Comparison of ENCODE assay signal across 30 cellular contexts in the genomic region with DNA sequence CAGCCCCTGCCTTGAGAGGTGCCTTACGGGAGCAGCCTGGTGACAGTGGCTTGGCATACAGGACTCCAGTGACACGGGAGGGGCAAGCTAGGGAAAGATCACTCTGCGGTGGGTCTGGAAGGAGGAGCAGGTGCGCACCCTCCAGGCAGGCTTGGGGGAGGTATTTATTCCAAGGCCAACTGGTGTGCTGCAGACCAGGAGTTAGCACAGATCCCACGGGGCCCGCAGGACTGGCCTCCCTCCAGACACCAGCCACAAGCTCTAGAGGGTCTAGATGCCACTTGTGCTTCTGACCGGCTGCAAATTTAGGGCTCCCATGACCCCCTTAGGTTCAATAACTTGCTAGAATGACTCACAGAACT. TPM values are rescaled to one million over a fixed set of nuclear protein-coding genes. Genes with fewer than 3 reads are reported as not detected.
DNase-seq lines count a peak whose midpoint lies in the region; TF ChIP-seq lines count a peak whose summit lies in the region.
"Had no signal": no experiment of that assay in that cellular context is flagged by ENCODE, and none has a peak within 500 bp of the region (broad histone marks: within the 10 kb centered on the region; RNA-seq: fewer than 3 reads in every experiment).

No MANE protein-coding gene starts in this region.

- H3K4me3 ChIP-seq in BLaER1 treated with 17β-estradiol and CSF1 and Interleukin-3, amounts not matched to agents 10 nM and 100 nM = no peak overlapping the region
- H3K4me3 ChIP-seq in WERI-Rb-1 (ENCODE audit: low read depth, low read length) (no peak overlapping the region), GM23248 (no peak overlapping the region), adrenal gland (no peak overlapping the region)
- H3K4me3 ChIP-seq: colonic mucosa, GM23338, left lung, Peyer's patch, right lobe of liver, tibial nerve had no signal

- TF ChIP-seq CTCF in WERI-Rb-1 (IDR thresholded peaks at IDR 0.05; ENCODE audit: low read depth, low read length) (peak; percentile 19; the same call in 1 of the 2 replicates), adrenal gland (IDR thresholded peaks at IDR 0.05) (no peak)

- H3K36me3 ChIP-seq in BLaER1 treated with 17β-estradiol and CSF1 and Interleukin-3, amounts not matched to agents 10 nM and 100 nM = peaks cover 0 to 36% (median 0%) of the 10 kb centered on the region in 11 experiments; a peak in 2 of 22 replicates
- H3K36me3 ChIP-seq in WERI-Rb-1 (peaks cover 3% of the 10 kb centered on the region), GM23248 (ENCODE audit: low read depth) (no peaks in the 10 kb centered on the region), adrenal gland (replicated peaks in 1 of 2) (peaks cover 0 to 70% of the 10 kb centered on the region in 2 donors)
- H3K36me3 ChIP-seq: colonic mucosa had no signal

- in situ Hi-C loops in GM23248 (cut with MboI) = no loop called here

- H3K27ac ChIP-seq in BLaER1 treated with 17β-estradiol and CSF1 and Interleukin-3, amounts not matched to agents 10 nM and 100 nM = peak overlapping the region in 1 of 11 experiments; percentile 7; a peak in 1 of 22 replicates
- H3K27ac ChIP-seq in WERI-Rb-1 = no peak overlapping the region
- no peak overlapping the region for H3K27ac ChIP-seq in GM23248
- H3K27ac ChIP-seq in adrenal gland = peak overlapping the region in 1 of 5 donors; percentile 4
- H3K27ac ChIP-seq: 22Rv1, colonic mucosa, Peyer's patch, right lobe of liver, tibial nerve had no signal

- H3K4me2 ChIP-seq in BLaER1 treated with 17β-estradiol and CSF1 and Interleukin-3, amounts not matched to agents 10 nM and 100 nM = peak overlapping the region; percentile 46 to 78 (median 66)
- H3K4me2 ChIP-seq in GM23248 (ENCODE audit: unreplicated experiment) = no peak overlapping the region
- H3K4me2 ChIP-seq: GM23338 had no signal

- H3K27me3 ChIP-seq in BLaER1 treated with 17β-estradiol and CSF1 and Interleukin-3, amounts not matched to agents 10 nM and 100 nM = no peaks in the 10 kb centered on the region
- H3K27me3 ChIP-seq in WERI-Rb-1 (ENCODE audit: insufficient read depth, low read depth, severe bottlenecking) = no peaks in the 10 kb centered on the region
- H3K27me3 ChIP-seq in GM23248 (replicated peaks; ENCODE audit: insufficient read depth) = no peaks in the 10 kb centered on the region
- H3K27me3 ChIP-seq in adrenal gland = no peaks in the 10 kb centered on the region
- H3K27me3 ChIP-seq: colonic mucosa, left lung, Peyer's patch, right lobe of liver, tibial nerve had no signal

- 72 to 77% methylated on average over 7 of the region's 7 CpGs for WGBS in GM23248 (ENCODE audit: low coverage in 1 of 2, low lambda C conversion rate in 2 of 2, missing lambda C conversion rate in 2 of 2), 2 experiments
- 62 to 87% (median 74%) methylated on average over 6 to 7 of the region's 7 CpGs for WGBS in adrenal gland, 4 donors

- 0 out of 22 replicates have a peak, but pooled peaks cover 0 to 4% (median 0%) of the 10 kb centered on the region in 11 experiments for H3K9me3 ChIP-seq in BLaER1 treated with 17β-estradiol and CSF1 and Interleukin-3, amounts not matched to agents 10 nM and 100 nM (replicated peaks in 1 of 11)
- no peaks in the 10 kb centered on the region for H3K9me3 ChIP-seq in WERI-Rb-1 (ENCODE audit: severe bottlenecking)
- H3K9me3 ChIP-seq in GM23248 (ENCODE audit: low read depth) = no peaks in the 10 kb centered on the region
- no peaks in the 10 kb centered on the region for H3K9me3 ChIP-seq in adrenal gland (replicated peaks in 1 of 3)
- H3K9me3 ChIP-seq: colonic mucosa, left lung, Peyer's patch, right lobe of liver, tibial nerve had no signal

- no peak overlapping the region for H2AFZ ChIP-seq in GM23248
- H2AFZ ChIP-seq: GM23338 had no signal

- DNase-seq in DMS 273 (lab: John Stamatoyannopoulos, UW; ENCODE audit: unreplicated experiment) = peak; percentile 12
- no peak for DNase-seq in DMS 273 treated with DMSO at 0.1 percent for 48 hours (lab: John Stamatoyannopoulos, UW)
- no peak for DNase-seq in WERI-Rb-1
- DNase-seq in myocyte (ENCODE audit: low read depth) = peak; percentile 89
- no peak for DNase-seq in GM23248
- DNase-seq in adrenal gland = no peak
- DNase-seq in activated gamma-delta T cell treated with Interleukin-2 at 50 U/mL for 16 hours = no peak
- DNase-seq: activated CD4-positive, alpha-beta T cell treated with anti-CD3 and anti-CD28 coated beads for 4 hours; activated CD8-positive, alpha-beta memory T cell treated with anti-CD3 and anti-CD28 coated beads for 24 hours; activated effector memory CD4-positive, alpha-beta T cell treated with Interleukin-2 at 50 U/mL for 16 hours; activated T-cell treated with anti-CD3 and anti-CD28 coated beads, Interleukin-2, amount 50 U/mL, for 1 hour; CD4-positive, CD25-positive, alpha-beta regulatory T cell; colonic mucosa; effector memory CD8-positive, alpha-beta T cell; HFFc6; islet precursor cell; naive thymus-derived CD4-positive, alpha-beta T cell; NCI-H1048; NCI-H1694; NCI-H526 treated with DMSO at 0.1 percent for 48 hours; Peyer's patch; SIG-M5; stimulated activated CD4-positive, alpha-beta T cell treated with anti-CD3 and anti-CD28 coated beads, Interleukin-12 subunit alpha, Interleukin-12 subunit beta, amount 100 ng/mL, for 4 hours; stimulated activated CD4-positive, alpha-beta T cell treated with anti-CD3 and anti-CD28 coated beads, Interleukin-4, amount 100 ng/mL, for 1 hour had no signal

- no peaks in the 10 kb centered on the region for H3K9me2 ChIP-seq in GM23248 (ENCODE audit: insufficient read depth)

- H4K20me1 ChIP-seq in BLaER1 treated with 17β-estradiol and CSF1 and Interleukin-3, amounts not matched to agents 10 nM and 100 nM = no peaks in the 10 kb centered on the region
- H4K20me1 ChIP-seq in GM23248 (ENCODE audit: insufficient read depth) = no peaks in the 10 kb centered on the region

- no peaks in the 10 kb centered on the region for H3F3A ChIP-seq in GM23248 (ENCODE audit: insufficient read depth)

- intact Hi-C loops in adrenal gland (cut with DNase I) = no loop called here

- H3K4me1 ChIP-seq in BLaER1 treated with 17β-estradiol and CSF1 and Interleukin-3, amounts not matched to agents 10 nM and 100 nM = peaks cover 18 to 57% (median 41%) of the 10 kb centered on the region in 10 experiments
- H3K4me1 ChIP-seq in GM23248 (ENCODE audit: insufficient read depth) (no peaks in the 10 kb centered on the region), adrenal gland (replicated peaks in 1 of 2) (no peaks in the 10 kb centered on the region)
- H3K4me1 ChIP-seq: colonic mucosa, Peyer's patch, right lobe of liver, tibial nerve had no signal

- TF ChIP-seq POLR2A in adrenal gland (IDR thresholded peaks at IDR 0.05) = no peak

- 0 out of 22 replicates have a peak overlapping the region, but pooled peaks of 1 of the 11 experiments have one; percentile 20 for H3K9ac ChIP-seq in BLaER1 treated with 17β-estradiol and CSF1 and Interleukin-3, amounts not matched to agents 10 nM and 100 nM
- no peak overlapping the region for H3K9ac ChIP-seq in GM23248

- H3K79me2 ChIP-seq in GM23248 (ENCODE audit: insufficient read depth) = no peaks in the 10 kb centered on the region

RNA-seq across cellular contexts. Expression of a gene that starts 22.1 kb away (rescaled TPM):
- total RNA-seq in myocyte (266 and 305 TPM in 2 replicates), adrenal gland (10 to 100 TPM; 32.7 to 63.5 (median 45.7) TPM)
- 58.6 TPM for polyA plus RNA-seq in myocyte (2012)
- total RNA-seq in GM23248 (2014; rRNA removed; shearing (Covaris generic)) = 7.0 and 13.9 TPM in 2 replicates
- polyA plus RNA-seq in GM23248 (2016; fragmentation: Nextera tagmentation; extraction: Ambion mirVana) (7.5 and 10.8 TPM in 2 replicates), adrenal gland (10 to 100 TPM; 27.2 to 37.0 (median 28.7) TPM)

RNA-seq across cellular contexts. Expression of a gene that starts 47.6 kb away (rescaled TPM):
- total RNA-seq in myocyte (75.3 and 142 TPM in 2 replicates), adrenal gland (100 to 1,000 TPM in 7 of 8 donors, 10 to 100 TPM in 1; 30.1 to 990 (median 609) TPM)
- polyA plus RNA-seq in myocyte (2012) = 31.6 TPM
- 8.3 and 10.5 TPM in 2 replicates for total RNA-seq in GM23248 (2014; rRNA removed; shearing (Covaris generic))
- polyA plus RNA-seq in GM23248 (2016; fragmentation: Nextera tagmentation; extraction: Ambion mirVana) (7.9 and 8.7 TPM in 2 replicates), adrenal gland (100 to 1,000 TPM in 2 of 3 donors, 10 to 100 TPM in 1; 33.8 to 453 (median 261) TPM)

Comparison
In these comparisons a context has a peak if more than half of its experiments do, and no peak if none do; other contexts are left out.
1. DNase-seq: peak in DMS 273 (single experiment) and myocyte (single experiment); none in DMS 273 treated with DMSO at 0.1 percent for 48 hours (single experiment), WERI-Rb-1 (single experiment), GM23248 (single experiment), adrenal gland (0 of 7) and activated gamma-delta T cell treated with Interleukin-2 at 50 U/mL for 16 hours (single experiment).